ENCODE assay signal across 9 cellular contexts in genomic region chr3:160697628-160698382, GRCh38. TPM values are rescaled to one million over a fixed set of nuclear protein-coding genes. Genes with fewer than 3 reads are reported as not detected.
DNase-seq lines count a peak whose midpoint lies in the region; ATAC-seq, FAIRE-seq and TF ChIP-seq lines count a peak whose summit lies in the region.
"Had no signal": no experiment of that assay in that cellular context is flagged by ENCODE, and none has a peak within 500 bp of the region (broad histone marks: within the 10 kb centered on the region; RNA-seq: fewer than 3 reads in every experiment).

No MANE protein-coding gene starts in this region.

- no peak overlapping the region for H3K4me3 ChIP-seq in coronary artery

- ATAC-seq in GM19455 (IDR thresholded peaks at IDR 0.05; ENCODE audit: unreplicated experiment), result peak; percentile 74
- no peak for ATAC-seq in foreskin keratinocyte

- no peaks in the 10 kb centered on the region for H3K27me3 ChIP-seq in foreskin keratinocyte

- TF ChIP-seq CTCF in AG09319 (IDR thresholded peaks at IDR 0.05; ENCODE audit: low read depth, low read length) (no peak), coronary artery (IDR thresholded peaks at IDR 0.05) (no peak), foreskin keratinocyte (conservative IDR thresholded peaks at IDR 0.05) (no peak)

- H3K27ac ChIP-seq in coronary artery (peak overlapping the region; percentile 29 to 36), foreskin keratinocyte (no peak overlapping the region)

- peak; percentile 24 for DNase-seq in AG09319 (ENCODE audit: extremely low read depth, low read depth)
- DNase-seq in HTR-8/SVneo (ENCODE audit: insufficient read length, low spot score), result peak; percentile 36
- no peak for DNase-seq in coronary artery (ENCODE audit: low spot score)
- no peak for DNase-seq in stimulated activated CD4-positive, alpha-beta T cell treated with anti-CD3 and anti-CD28 coated beads, Interleukin-15, amount 100 ng/mL, for 24 hours
- no peak for DNase-seq in foreskin keratinocyte
- no peak for DNase-seq in SKM-1 treated with dmso at 0.1 percent for 144 hours (lab: John Stamatoyannopoulos, UW; ENCODE audit: unreplicated experiment)
- no peak for DNase-seq in UCSD-AML1 (lab: John Stamatoyannopoulos, UW; ENCODE audit: unreplicated experiment)
- DNase-seq: DND-41 had no signal

- H3K4me1 ChIP-seq in foreskin keratinocyte, result no peaks in the 10 kb centered on the region

- no peak for FAIRE-seq in HTR-8/SVneo (lab: Jason Lieb, UNC)

RNA-seq across cellular contexts. Expression of gene ARL14, which starts 20.8 kb away (rescaled TPM):
- 0.39 and 0.44 TPM in 2 replicates for total RNA-seq in foreskin keratinocyte
- 0.28 and 0.36 TPM in 2 replicates for polyA plus RNA-seq in foreskin keratinocyte

RNA-seq across cellular contexts. Expression of gene PPM1L, which starts 58.2 kb away (rescaled TPM):
- 0.44 and 0.74 TPM in 2 replicates for total RNA-seq in foreskin keratinocyte
- 0.08 and 0.11 TPM in 2 replicates for polyA plus RNA-seq in foreskin keratinocyte

Comparison
In these comparisons a context has a peak if more than half of its experiments do, and no peak if none do; other contexts are left out.
1. DNase-seq: peak in AG09319 (single experiment) and HTR-8/SVneo (single experiment); none in coronary artery (single experiment), stimulated activated CD4-positive, alpha-beta T cell treated with anti-CD3 and anti-CD28 coated beads, Interleukin-15, amount 100 ng/mL, for 24 hours (single experiment), foreskin keratinocyte (0 of 2), SKM-1 treated with dmso at 0.1 percent for 144 hours (single experiment) and UCSD-AML1 (single experiment).